In genomic region chr6:106084106-106084963, GRCh38 we compare ENCODE assay signal across 9 cellular contexts. TPM values are rescaled to one million over a fixed set of nuclear protein-coding genes. Genes with fewer than 3 reads are reported as not detected.
DNase-seq lines count a peak whose midpoint lies in the region; ATAC-seq, FAIRE-seq and TF ChIP-seq lines count a peak whose summit lies in the region.
"Had no signal": no experiment of that assay in that cellular context is flagged by ENCODE, and none has a peak within 500 bp of the region (broad histone marks: within the 10 kb centered on the region; RNA-seq: fewer than 3 reads in every experiment).

No MANE protein-coding gene starts in this region.

- TF ChIP-seq RAD21 in A549 (conservative IDR thresholded peaks at IDR 0.05 in 1 of 2, IDR thresholded peaks at IDR 0.05 in 1 of 2) = peak; percentile 82 to 89

- 45% methylated on average over 5 of the region's 5 CpGs for WGBS in A549 (ENCODE audit: missing lambda C conversion rate)

- H3K27me3 ChIP-seq in GM06990 (replicated peaks; ENCODE audit: control insufficient read depth, insufficient read depth, low read length) = no peaks in the 10 kb centered on the region; the same call in none of the 2 replicates
- no peaks in the 10 kb centered on the region; the same call in 1 of the 2 replicates for H3K27me3 ChIP-seq in HAP-1 (ENCODE audit: low read depth)
- H3K27me3 ChIP-seq in KMS-11 (ENCODE audit: insufficient read depth, low read depth) = no peaks in the 10 kb centered on the region

- POLR2A ChIA-PET in A549 (lab: Yijun Ruan, JAX) = interaction anchor here (0.7 kb wide), 1 partner anchor 89 kb away, joined by 3 read pairs; no protein-coding TSS in a partner anchor

- H3K4me2 ChIP-seq in A549 (peak overlapping the region; percentile 97), KMS-11 (peak overlapping the region; percentile 81)

- no peak for TF ChIP-seq POLR2A in A549 (IDR thresholded peaks at IDR 0.05; ENCODE audit: low read length)

- peaks cover 6% of the 10 kb centered on the region; the same call in 1 of the 2 replicates for H4K20me1 ChIP-seq in KMS-11 (ENCODE audit: insufficient read depth)

- H3K36me3 ChIP-seq in GM06990 (ENCODE audit: control insufficient read depth, insufficient read depth, low read length) = peaks cover 1% of the 10 kb centered on the region; the same call in 1 of the 2 replicates
- no peaks in the 10 kb centered on the region for H3K36me3 ChIP-seq in HAP-1 (replicated peaks)
- peaks cover 15% of the 10 kb centered on the region; the same call in 1 of the 2 replicates for H3K36me3 ChIP-seq in KMS-11 (ENCODE audit: insufficient read depth)

- peak overlapping the region; percentile 95; the same call in 1 of the 2 replicates for H3K9ac ChIP-seq in KMS-11
- H3K9ac ChIP-seq: parathyroid adenoma had no signal

- no peak for FAIRE-seq in A549 (lab: Jason Lieb, UNC)

- CTCF ChIA-PET in A549 (lab: Yijun Ruan, JAX) = interaction anchor here (0.6 to 1.4 kb wide), 7 partner anchors 9 to 599 kb away, joined by 3 to 4 read pairs (median 4); no protein-coding TSS in a partner anchor

- H3K4me3 ChIP-seq in A549 (no peak overlapping the region), GM06990 (replicated peaks; ENCODE audit: low read depth, low read length) (peak overlapping the region; percentile 2; the same call in 1 of the 2 replicates), HAP-1 (no peak overlapping the region), KMS-11 (IDR thresholded peaks at IDR 0.05; ENCODE audit: insufficient read depth, low read depth, low read length) (no peak overlapping the region), retinal pigment epithelial cell (ENCODE audit: low read length) (no peak overlapping the region)

- H3K79me2 ChIP-seq in KMS-11 (ENCODE audit: insufficient read depth, low read depth) = peaks cover 62% of the 10 kb centered on the region
- H3K79me2 ChIP-seq: parathyroid adenoma had no signal

- DNase-seq in A549 (ENCODE audit: low read depth in 1 of 2, low spot score in 1 of 2) (peak; percentile 42 to 92), GM06990 (ENCODE audit: extremely low read depth, insufficient read length) (peak; percentile 52), HAP-1 (ENCODE audit: low spot score in 2 of 2) (peak; percentile 24 to 62), SKM-1 (lab: John Stamatoyannopoulos, UW; ENCODE audit: unreplicated experiment) (peak; percentile 68), fibroblast of gingiva (ENCODE audit: low read depth) (peak; percentile 92), retinal pigment epithelial cell (ENCODE audit: low read depth) (no peak)
- no peak for DNase-seq in activated CD8-positive, alpha-beta memory T cell treated with anti-CD3 and anti-CD28 coated beads, Interleukin-2, amount 50 U/mL, for 48 hours

- TF ChIP-seq EP300 in A549 (IDR thresholded peaks at IDR 0.05) = no peak

- in situ Hi-C loops in HAP-1 (cut with MboI; ENCODE audit: low sequenced_read_pairs) = no loop called here

- peak; percentile 57 to 62 for ATAC-seq in A549

- no peaks in the 10 kb centered on the region for H3K9me3 ChIP-seq in A549
- no peaks in the 10 kb centered on the region for H3K9me3 ChIP-seq in HAP-1

- H3K27ac ChIP-seq in A549 (peak overlapping the region; percentile 87 to 88), KMS-11 (peak overlapping the region; percentile 95)
- H3K27ac ChIP-seq: parathyroid adenoma had no signal

- H2AFZ ChIP-seq in KMS-11 (ENCODE audit: low read depth) = no peak overlapping the region

- H3K4me1 ChIP-seq in A549 (peaks cover 38% of the 10 kb centered on the region), HAP-1 (peaks cover 12% of the 10 kb centered on the region), KMS-11 (ENCODE audit: low read depth, poor library complexity, severe bottlenecking) (peaks cover 48% of the 10 kb centered on the region)

- TF ChIP-seq CTCF in A549 (IDR thresholded peaks at IDR 0.05) (peak; percentile 64), GM06990 (IDR thresholded peaks at IDR 0.05; ENCODE audit: insufficient read depth, low read length, poor library complexity, severe bottlenecking) (peak; percentile 54), KMS-11 (conservative IDR thresholded peaks at IDR 0.05; ENCODE audit: low read depth, low read length) (peak; percentile 83), retinal pigment epithelial cell (conservative IDR thresholded peaks at IDR 0.05; ENCODE audit: low read depth, low read length) (peak; percentile 51)

TF ChIP-seq in A549, 52 proteins besides CTCF, POLR2A, EP300 and RAD21:
- TF ChIP-seq CEBPB (IDR thresholded peaks at IDR 0.05) = peak in 1 of 2 experiments; percentile 46; a peak in 2 of 4 replicates
- no peak for TF ChIP-seq ZNF302 (CRISPR knock-in tag; IDR thresholded peaks at IDR 0.05)
- no peak for TF ChIP-seq RFX5 (IDR thresholded peaks at IDR 0.05)
- TF ChIP-seq FOSL2 (IDR thresholded peaks at IDR 0.05) = no peak
- peak; percentile 67 for TF ChIP-seq FOSL2 (CRISPR knock-in tag; IDR thresholded peaks at IDR 0.05)
- TF ChIP-seq HES2 (IDR thresholded peaks at IDR 0.05) = no peak
- peak; percentile 71 for TF ChIP-seq SMC3 (IDR thresholded peaks at IDR 0.05)
- no peak for TF ChIP-seq PBX3 (IDR thresholded peaks at IDR 0.05)
- TF ChIP-seq USF2 (IDR thresholded peaks at IDR 0.05) = no peak
- peak; percentile 99 for TF ChIP-seq MAFK (IDR thresholded peaks at IDR 0.05; ENCODE audit: partially characterized antibody)
- TF ChIP-seq EHF (CRISPR knock-in tag; IDR thresholded peaks at IDR 0.05) = no peak
- TF ChIP-seq MAX (IDR thresholded peaks at IDR 0.05) = peak; percentile 36; the same call in 1 of the 2 replicates
TF ChIP-seq in A549: peak in this region for 5.

RNA-seq across cellular contexts. Expression of gene PRDM1, which starts 1.8 kb away (rescaled TPM):
- 9.0 and 11.2 TPM in 2 replicates for polyA plus RNA-seq in A549 (2011; rRNA removed)
- 6.1 and 8.7 TPM in 2 replicates for polyA plus RNA-seq in A549 (2012; cell fraction: cytosol; rRNA removed)
- 19.1 and 19.2 TPM in 2 replicates for polyA plus RNA-seq in A549 (2012; cell fraction: nucleus; rRNA removed)
- 2.5 to 3.0 TPM (median 2.6 TPM) in 3 replicates for polyA plus RNA-seq in A549 (2017; fragmentation: RNase III; extraction: RNeasy Plus Mini Kit Qiagen cat#74134 plus additional on column Dnase treatment)
- 29.0 and 29.1 TPM in 2 replicates for polyA minus RNA-seq in A549 (2011; rRNA and poly(A)+ RNA removed)

Comparison
In these comparisons a context has a peak if more than half of its experiments do, and no peak if none do; other contexts are left out.
1. DNase-seq: peak in A549 (2 of 2), GM06990 (single experiment), HAP-1 (2 of 2), SKM-1 (single experiment) and fibroblast of gingiva (single experiment); none in retinal pigment epithelial cell (single experiment) and activated CD8-positive, alpha-beta memory T cell treated with anti-CD3 and anti-CD28 coated beads, Interleukin-2, amount 50 U/mL, for 48 hours (single experiment).
2. Peak in every context shown above with its lines, with median percentiles within 50 percentile points of each other: CTCF ChIP-seq.